1 cellular context compared by ENCODE assay signal in the genomic region with DNA sequence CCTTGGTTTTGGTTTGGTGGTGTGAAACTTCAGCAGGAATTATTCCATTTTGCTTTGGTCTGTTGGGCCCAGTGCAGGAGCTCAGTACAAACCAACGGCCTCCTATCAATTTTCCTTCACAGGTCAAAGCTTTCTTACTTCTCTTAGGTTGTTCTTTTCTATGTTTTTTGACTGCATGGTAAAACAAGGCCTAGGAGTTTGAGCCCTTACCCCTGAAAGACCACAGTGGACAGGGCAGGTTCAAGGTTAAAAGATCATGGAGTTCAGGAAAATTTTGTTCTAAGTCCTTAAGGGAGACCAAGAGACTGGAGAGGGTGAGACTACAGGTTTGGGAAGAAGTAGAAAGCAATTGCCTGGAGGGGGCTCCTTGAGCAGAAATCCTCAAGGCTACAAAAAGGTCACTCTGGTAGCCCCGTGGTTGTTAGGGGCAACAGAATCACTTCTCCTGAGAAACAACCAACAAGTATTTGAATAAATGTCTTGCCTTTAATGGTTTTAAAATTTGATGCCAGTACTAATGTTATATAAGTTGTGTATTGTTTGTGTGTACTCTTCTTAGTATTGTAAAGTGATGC.
TF ChIP-seq lines count a peak whose summit lies in the region.

No MANE protein-coding gene starts in this region.

TF ChIP-seq in WTC11, 78 proteins besides CTCF, POLR2A, EP300 and RAD21 (continued from another document):
- TF ChIP-seq, protein P1, sequence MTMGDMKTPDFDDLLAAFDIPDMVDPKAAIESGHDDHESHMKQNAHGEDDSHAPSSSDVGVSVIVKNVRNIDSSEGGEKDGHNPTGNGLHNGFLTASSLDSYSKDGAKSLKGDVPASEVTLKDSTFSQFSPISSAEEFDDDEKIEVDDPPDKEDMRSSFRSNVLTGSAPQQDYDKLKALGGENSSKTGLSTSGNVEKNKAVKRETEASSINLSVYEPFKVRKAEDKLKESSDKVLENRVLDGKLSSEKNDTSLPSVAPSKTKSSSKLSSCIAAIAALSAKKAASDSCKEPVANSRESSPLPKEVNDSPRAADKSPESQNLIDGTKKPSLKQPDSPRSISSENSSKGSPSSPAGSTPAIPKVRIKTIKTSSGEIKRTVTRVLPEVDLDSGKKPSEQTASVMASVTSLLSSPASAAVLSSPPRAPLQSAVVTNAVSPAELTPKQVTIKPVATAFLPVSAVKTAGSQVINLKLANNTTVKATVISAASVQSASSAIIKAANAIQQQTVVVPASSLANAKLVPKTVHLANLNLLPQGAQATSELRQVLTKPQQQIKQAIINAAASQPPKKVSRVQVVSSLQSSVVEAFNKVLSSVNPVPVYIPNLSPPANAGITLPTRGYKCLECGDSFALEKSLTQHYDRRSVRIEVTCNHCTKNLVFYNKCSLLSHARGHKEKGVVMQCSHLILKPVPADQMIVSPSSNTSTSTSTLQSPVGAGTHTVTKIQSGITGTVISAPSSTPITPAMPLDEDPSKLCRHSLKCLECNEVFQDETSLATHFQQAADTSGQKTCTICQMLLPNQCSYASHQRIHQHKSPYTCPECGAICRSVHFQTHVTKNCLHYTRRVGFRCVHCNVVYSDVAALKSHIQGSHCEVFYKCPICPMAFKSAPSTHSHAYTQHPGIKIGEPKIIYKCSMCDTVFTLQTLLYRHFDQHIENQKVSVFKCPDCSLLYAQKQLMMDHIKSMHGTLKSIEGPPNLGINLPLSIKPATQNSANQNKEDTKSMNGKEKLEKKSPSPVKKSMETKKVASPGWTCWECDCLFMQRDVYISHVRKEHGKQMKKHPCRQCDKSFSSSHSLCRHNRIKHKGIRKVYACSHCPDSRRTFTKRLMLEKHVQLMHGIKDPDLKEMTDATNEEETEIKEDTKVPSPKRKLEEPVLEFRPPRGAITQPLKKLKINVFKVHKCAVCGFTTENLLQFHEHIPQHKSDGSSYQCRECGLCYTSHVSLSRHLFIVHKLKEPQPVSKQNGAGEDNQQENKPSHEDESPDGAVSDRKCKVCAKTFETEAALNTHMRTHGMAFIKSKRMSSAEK (CRISPR knock-in tag; IDR thresholded peaks at IDR 0.05; ENCODE audit: borderline replicate concordance), result no peak
- TF ChIP-seq MLX (CRISPR knock-in tag; IDR thresholded peaks at IDR 0.05) (no peak), SMAD4 (CRISPR knock-in tag; IDR thresholded peaks at IDR 0.05) (no peak), MXD4 (CRISPR knock-in tag; IDR thresholded peaks at IDR 0.05; ENCODE audit: borderline replicate concordance) (no peak), ZNF232 (CRISPR knock-in tag; IDR thresholded peaks at IDR 0.05) (no peak)
